In the genomic region with DNA sequence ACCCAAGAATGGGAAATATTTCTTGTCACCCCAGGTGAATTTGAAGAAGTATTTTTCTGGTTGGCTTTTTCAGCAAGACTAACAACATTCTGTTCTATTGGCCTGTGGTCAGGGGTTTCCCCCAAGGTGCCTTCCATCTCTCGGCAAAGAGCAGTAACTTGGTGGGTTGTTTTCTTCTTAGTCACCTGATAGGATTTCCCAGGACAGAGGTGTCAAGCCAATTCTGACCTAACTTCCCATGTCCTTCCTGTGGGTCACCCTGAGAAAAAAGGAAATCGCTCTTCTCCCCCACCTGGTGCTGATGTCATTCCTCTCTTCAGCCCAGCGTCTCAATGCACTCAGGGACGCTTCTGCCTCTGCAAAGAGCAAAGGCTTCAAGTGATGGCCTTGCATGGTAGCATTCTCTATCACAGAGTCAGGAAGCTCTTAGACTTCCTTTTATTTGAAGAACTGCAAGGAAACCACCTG, we compare ENCODE assay signal across 8 cellular contexts. TPM values are rescaled to one million over a fixed set of nuclear protein-coding genes. Genes with fewer than 3 reads are reported as not detected.
DNase-seq lines count a peak whose midpoint lies in the region; ATAC-seq and TF ChIP-seq lines count a peak whose summit lies in the region.

No MANE protein-coding gene starts in this region.

- no peak overlapping the region for H3K9ac ChIP-seq in mammary epithelial cell (ENCODE audit: insufficient read depth, low read length)

- no peaks in the 10 kb centered on the region for H3K9me3 ChIP-seq in mammary epithelial cell (replicated peaks; ENCODE audit: insufficient read depth, low read length)
- H3K9me3 ChIP-seq in osteoblast (ENCODE audit: low read depth, low read length) = no peaks in the 10 kb centered on the region

- H3K27me3 Mint-ChIP-seq in MCF 10A (ENCODE audit: insufficient read depth, unreplicated experiment) (no peaks in the 10 kb centered on the region), progenitor cell of endocrine pancreas (no peaks in the 10 kb centered on the region)

- CTCF ChIA-PET in mammary epithelial cell (lab: Charles Lee; ENCODE audit: low non-redundant PET) = no interaction called here
- CTCF ChIA-PET in MCF 10A (lab: Yijun Ruan, JAX) = interaction anchor here (0.7 to 1.4 kb wide), 3 partner anchors 16 to 181 kb away, joined by 3 to 4 read pairs (median 4); a partner anchor contains a TSS

- H3K36me3 Mint-ChIP-seq in MCF 10A (ENCODE audit: insufficient read depth, unreplicated experiment) = no peaks in the 10 kb centered on the region
- H3K36me3 Mint-ChIP-seq in progenitor cell of endocrine pancreas (ENCODE audit: insufficient read depth) = no peaks in the 10 kb centered on the region

- in situ Hi-C loops in mammary epithelial cell (cut with MboI; ENCODE audit: low sequenced_read_pairs in 2 of 2) = no loop called here

- intact Hi-C loops in mammary epithelial cell (cut with micrococcal nuclease) = no loop called here
- intact Hi-C loops in MCF 10A (cut with micrococcal nuclease) = no loop called here
- intact Hi-C loops in posterior vena cava (cut with DNase I) = no loop called here

- H4K20me1 ChIP-seq in mammary epithelial cell (ENCODE audit: insufficient read depth, low read length) (no peaks in the 10 kb centered on the region), osteoblast (ENCODE audit: insufficient read depth, low read length) (no peaks in the 10 kb centered on the region)

- no peak overlapping the region for H3K4me2 ChIP-seq in mammary epithelial cell (ENCODE audit: insufficient read depth, low read depth, low read length)
- H3K4me2 ChIP-seq in osteoblast (ENCODE audit: insufficient read depth, low read length) = no peak overlapping the region

- WGBS in mammary epithelial cell (ENCODE audit: low coverage, missing lambda C conversion rate) = 73% methylated on average over 4 of the region's 4 CpGs

- DNase-seq in mammary epithelial cell = peak; percentile 25
- DNase-seq in MCF 10A (ENCODE audit: unreplicated experiment) = no peak
- peak; percentile 20 to 47 for DNase-seq in activated T-helper 1 cell treated with anti-CD3 and anti-CD28 coated beads, Interleukin-2, amount 50 U/mL, for 16 hours (ENCODE audit: low read depth in 1 of 2, low spot score in 1 of 2)
- DNase-seq in stimulated activated CD4-positive, alpha-beta T cell treated with anti-CD3 and anti-CD28 coated beads, TNF-alpha, amount 100 ng/mL, for 24 hours (ENCODE audit: low read depth in 3 of 3) = peak; percentile 31 to 50 (median 33)
- no peak for DNase-seq in osteoblast (ENCODE audit: insufficient read length, low spot score, missing footprints)
- DNase-seq in progenitor cell of endocrine pancreas (ENCODE audit: low spot score, unreplicated experiment) = no peak
- DNase-seq in posterior vena cava (ENCODE audit: low spot score) = no peak

- no peak overlapping the region for H3K27ac ChIP-seq in mammary epithelial cell (ENCODE audit: insufficient read depth, low read depth, low read length)
- H3K27ac ChIP-seq in osteoblast (ENCODE audit: low read depth, low read length) = no peak overlapping the region

- H3K27ac Mint-ChIP-seq in MCF 10A (ENCODE audit: low read depth, unreplicated experiment) = no peak overlapping the region
- H3K27ac Mint-ChIP-seq in progenitor cell of endocrine pancreas = no peak overlapping the region

- dilution Hi-C loops in mammary epithelial cell (cut with HindIII; ENCODE audit: low sequenced_read_pairs) = no loop called here

- H3K27me3 ChIP-seq in mammary epithelial cell (ENCODE audit: insufficient read depth, low read length) (no peaks in the 10 kb centered on the region), osteoblast (ENCODE audit: insufficient read depth, low read length) (no peaks in the 10 kb centered on the region)

- H3K4me1 ChIP-seq in mammary epithelial cell (ENCODE audit: insufficient read depth, low read length) = peaks cover 12% of the 10 kb centered on the region
- H3K4me1 ChIP-seq in osteoblast (ENCODE audit: insufficient read depth, low read length) = no peaks in the 10 kb centered on the region

- POLR2A ChIA-PET in MCF 10A (lab: Yijun Ruan, JAX) = no interaction called here

- H3K4me1 Mint-ChIP-seq in MCF 10A (ENCODE audit: insufficient read depth, unreplicated experiment) (no peaks in the 10 kb centered on the region), progenitor cell of endocrine pancreas (ENCODE audit: low read depth) (no peaks in the 10 kb centered on the region)

- no peak overlapping the region for H3K4me3 Mint-ChIP-seq in MCF 10A (ENCODE audit: unreplicated experiment)
- no peak overlapping the region for H3K4me3 Mint-ChIP-seq in progenitor cell of endocrine pancreas (ENCODE audit: low read depth)

- H3K79me2 ChIP-seq in mammary epithelial cell (ENCODE audit: insufficient read depth, low read length) (no peaks in the 10 kb centered on the region), osteoblast (ENCODE audit: insufficient read depth, low read length) (no peaks in the 10 kb centered on the region)

- H3K9me3 Mint-ChIP-seq in MCF 10A (ENCODE audit: unreplicated experiment) (no peaks in the 10 kb centered on the region), progenitor cell of endocrine pancreas (ENCODE audit: low read depth) (no peaks in the 10 kb centered on the region)

- H3K36me3 ChIP-seq in mammary epithelial cell (ENCODE audit: insufficient read depth, low read length) (no peaks in the 10 kb centered on the region), osteoblast (ENCODE audit: insufficient read depth, low read length) (no peaks in the 10 kb centered on the region)

- TF ChIP-seq CTCF in mammary epithelial cell (conservative IDR thresholded peaks at IDR 0.05 in 1 of 2, IDR thresholded peaks at IDR 0.05 in 1 of 2; ENCODE audit: extremely low read depth in 1 of 2, insufficient read depth in 1 of 2, low read depth in 1 of 2, low read length in 2 of 2) = no peak
- TF ChIP-seq CTCF in MCF 10A (IDR thresholded peaks at IDR 0.05; ENCODE audit: unreplicated experiment) = no peak
- no peak for TF ChIP-seq CTCF in osteoblast (IDR thresholded peaks at IDR 0.05; ENCODE audit: extremely low read depth, low read depth, low read length)
- no peak for TF ChIP-seq CTCF in progenitor cell of endocrine pancreas (IDR thresholded peaks at IDR 0.05; ENCODE audit: unreplicated experiment)

- H3K4me3 ChIP-seq in mammary epithelial cell (replicated peaks in 1 of 3; ENCODE audit: insufficient read depth in 1 of 3, low read depth in 2 of 3, low read length in 3 of 3) (no peak overlapping the region), osteoblast (ENCODE audit: insufficient read depth, low read length) (no peak overlapping the region)

- ATAC-seq in HG03520 (IDR thresholded peaks at IDR 0.05; ENCODE audit: unreplicated experiment) = peak; percentile 92

- no TSS peak for BruUV-seq in mammary epithelial cell (replicated peaks; lab: Mats Ljungman, UMichigan)
- BruUV-seq in MCF 10A (replicated peaks; lab: Mats Ljungman, UMichigan) = no TSS peak

- no peak overlapping the region for H2AFZ ChIP-seq in mammary epithelial cell (ENCODE audit: low read depth, low read length)
- no peak overlapping the region for H2AFZ ChIP-seq in osteoblast (ENCODE audit: low read length)

RNA-seq across cellular contexts. Expression of a gene that starts 16.1 kb away (rescaled TPM):
- total RNA-seq in mammary epithelial cell = not detected
- not detected for polyA plus RNA-seq in mammary epithelial cell
- not detected for polyA minus RNA-seq in mammary epithelial cell
- total RNA-seq in MCF 10A (2022) = not detected in 2 replicates
- not detected in 2 replicates for total RNA-seq in osteoblast
- total RNA-seq in progenitor cell of endocrine pancreas = not detected in 2 replicates
- not detected for total RNA-seq in posterior vena cava

RNA-seq across cellular contexts. Expression of a gene that starts 50.0 kb away (rescaled TPM):
- total RNA-seq in mammary epithelial cell (not detected), MCF 10A (2022) (not detected in 2 replicates), osteoblast (2.4 and 3.6 TPM in 2 replicates), progenitor cell of endocrine pancreas (not detected in 2 replicates), posterior vena cava (not detected)
- not detected for polyA plus RNA-seq in mammary epithelial cell
- not detected for polyA minus RNA-seq in mammary epithelial cell

Comparison
In these comparisons a context has a peak if more than half of its experiments do, and no peak if none do; other contexts are left out.
1. DNase-seq: peak in mammary epithelial cell (single experiment), activated T-helper 1 cell treated with anti-CD3 and anti-CD28 coated beads, Interleukin-2, amount 50 U/mL, for 16 hours (2 of 2) and stimulated activated CD4-positive, alpha-beta T cell treated with anti-CD3 and anti-CD28 coated beads, TNF-alpha, amount 100 ng/mL, for 24 hours (3 of 3); none in MCF 10A (single experiment), osteoblast (single experiment), progenitor cell of endocrine pancreas (single experiment) and posterior vena cava (single experiment).